ENCODE assay signal across 1 cellular context in genomic region chr20:41173161-41173721, GRCh38.
TF ChIP-seq lines count a peak whose summit lies in the region.

No MANE protein-coding gene starts in this region.

TF ChIP-seq in HCT116, 20 proteins besides CTCF, POLR2A, EP300 and RAD21 (continued from another document):
- TF ChIP-seq, protein P1, sequence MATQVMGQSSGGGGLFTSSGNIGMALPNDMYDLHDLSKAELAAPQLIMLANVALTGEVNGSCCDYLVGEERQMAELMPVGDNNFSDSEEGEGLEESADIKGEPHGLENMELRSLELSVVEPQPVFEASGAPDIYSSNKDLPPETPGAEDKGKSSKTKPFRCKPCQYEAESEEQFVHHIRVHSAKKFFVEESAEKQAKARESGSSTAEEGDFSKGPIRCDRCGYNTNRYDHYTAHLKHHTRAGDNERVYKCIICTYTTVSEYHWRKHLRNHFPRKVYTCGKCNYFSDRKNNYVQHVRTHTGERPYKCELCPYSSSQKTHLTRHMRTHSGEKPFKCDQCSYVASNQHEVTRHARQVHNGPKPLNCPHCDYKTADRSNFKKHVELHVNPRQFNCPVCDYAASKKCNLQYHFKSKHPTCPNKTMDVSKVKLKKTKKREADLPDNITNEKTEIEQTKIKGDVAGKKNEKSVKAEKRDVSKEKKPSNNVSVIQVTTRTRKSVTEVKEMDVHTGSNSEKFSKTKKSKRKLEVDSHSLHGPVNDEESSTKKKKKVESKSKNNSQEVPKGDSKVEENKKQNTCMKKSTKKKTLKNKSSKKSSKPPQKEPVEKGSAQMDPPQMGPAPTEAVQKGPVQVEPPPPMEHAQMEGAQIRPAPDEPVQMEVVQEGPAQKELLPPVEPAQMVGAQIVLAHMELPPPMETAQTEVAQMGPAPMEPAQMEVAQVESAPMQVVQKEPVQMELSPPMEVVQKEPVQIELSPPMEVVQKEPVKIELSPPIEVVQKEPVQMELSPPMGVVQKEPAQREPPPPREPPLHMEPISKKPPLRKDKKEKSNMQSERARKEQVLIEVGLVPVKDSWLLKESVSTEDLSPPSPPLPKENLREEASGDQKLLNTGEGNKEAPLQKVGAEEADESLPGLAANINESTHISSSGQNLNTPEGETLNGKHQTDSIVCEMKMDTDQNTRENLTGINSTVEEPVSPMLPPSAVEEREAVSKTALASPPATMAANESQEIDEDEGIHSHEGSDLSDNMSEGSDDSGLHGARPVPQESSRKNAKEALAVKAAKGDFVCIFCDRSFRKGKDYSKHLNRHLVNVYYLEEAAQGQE (IDR thresholded peaks at IDR 0.05; ENCODE audit: low read depth), result no peak
- no peak for TF ChIP-seq SP1 (IDR thresholded peaks at IDR 0.05; ENCODE audit: low read depth)
- no peak for TF ChIP-seq SRF (IDR thresholded peaks at IDR 0.05; ENCODE audit: low read depth)
- TF ChIP-seq ELF1 (IDR thresholded peaks at IDR 0.05; ENCODE audit: borderline replicate concordance, low read depth), result no peak
- TF ChIP-seq, protein P2, sequence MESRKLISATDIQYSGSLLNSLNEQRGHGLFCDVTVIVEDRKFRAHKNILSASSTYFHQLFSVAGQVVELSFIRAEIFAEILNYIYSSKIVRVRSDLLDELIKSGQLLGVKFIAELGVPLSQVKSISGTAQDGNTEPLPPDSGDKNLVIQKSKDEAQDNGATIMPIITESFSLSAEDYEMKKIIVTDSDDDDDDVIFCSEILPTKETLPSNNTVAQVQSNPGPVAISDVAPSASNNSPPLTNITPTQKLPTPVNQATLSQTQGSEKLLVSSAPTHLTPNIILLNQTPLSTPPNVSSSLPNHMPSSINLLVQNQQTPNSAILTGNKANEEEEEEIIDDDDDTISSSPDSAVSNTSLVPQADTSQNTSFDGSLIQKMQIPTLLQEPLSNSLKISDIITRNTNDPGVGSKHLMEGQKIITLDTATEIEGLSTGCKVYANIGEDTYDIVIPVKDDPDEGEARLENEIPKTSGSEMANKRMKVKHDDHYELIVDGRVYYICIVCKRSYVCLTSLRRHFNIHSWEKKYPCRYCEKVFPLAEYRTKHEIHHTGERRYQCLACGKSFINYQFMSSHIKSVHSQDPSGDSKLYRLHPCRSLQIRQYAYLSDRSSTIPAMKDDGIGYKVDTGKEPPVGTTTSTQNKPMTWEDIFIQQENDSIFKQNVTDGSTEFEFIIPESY (IDR thresholded peaks at IDR 0.05; ENCODE audit: extremely low read depth, insufficient replicate concordance, low read length), result no peak
- TF ChIP-seq EZH2 (IDR thresholded peaks at IDR 0.05), result no peak
- TF ChIP-seq ZNF274 (IDR thresholded peaks at IDR 0.05; ENCODE audit: low read depth, low read length), result no peak
- TF ChIP-seq POLR2AphosphoS5 (IDR thresholded peaks at IDR 0.05; ENCODE audit: low read depth, low read length), result no peak
- no peak for TF ChIP-seq SIN3A (IDR thresholded peaks at IDR 0.05; ENCODE audit: low read depth)
- no peak for TF ChIP-seq ATF3 (IDR thresholded peaks at IDR 0.05)
- no peak for TF ChIP-seq YY1 (IDR thresholded peaks at IDR 0.05; ENCODE audit: extremely low read depth, insufficient replicate concordance, low read depth, low read length)
- no peak for TF ChIP-seq CBX3 (IDR thresholded peaks at IDR 0.05; ENCODE audit: low read depth)
- TF ChIP-seq EGR1 (IDR thresholded peaks at IDR 0.05; ENCODE audit: low read depth), result no peak
- no peak for TF ChIP-seq EZH2phosphoT487 (IDR thresholded peaks at IDR 0.05; ENCODE audit: borderline replicate concordance)
- TF ChIP-seq JUND (IDR thresholded peaks at IDR 0.05), result no peak
